Comparison of ENCODE assay signal across 9 cellular contexts in genomic region chr6:169950558-169950957, GRCh38.
DNase-seq lines count a peak whose midpoint lies in the region; FAIRE-seq lines count a peak whose summit lies in the region.
"Had no signal": no experiment of that assay in that cellular context is flagged by ENCODE, and none has a peak within 500 bp of the region (broad histone marks: within the 10 kb centered on the region; RNA-seq: fewer than 3 reads in every experiment).

No MANE protein-coding gene starts in this region.

- H3K9me3 ChIP-seq in small intestine (ENCODE audit: control insufficient read depth, low read depth) = no peaks in the 10 kb centered on the region

- no peak for FAIRE-seq in small intestine (lab: Jason Lieb, UNC)

- no peaks in the 10 kb centered on the region for H3K27me3 ChIP-seq in small intestine (ENCODE audit: control insufficient read depth in 2 of 2, insufficient read depth in 2 of 2, low read length in 2 of 2)

- DNase-seq in activated CD8-positive, alpha-beta memory T cell treated with anti-CD3 and anti-CD28 coated beads for 24 hours = peak; percentile 59
- DNase-seq in activated CD8-positive, alpha-beta memory T cell treated with anti-CD3 and anti-CD28 coated beads, Interleukin-2, amount 50 U/mL, for 4 hours = no peak
- DNase-seq in NCI-H1694 treated with DMSO at 0.1 percent for 48 hours (lab: John Stamatoyannopoulos, UW) (peak; percentile 43), cerebellar cortex (ENCODE audit: low spot score) (peak; percentile 48), small intestine (peak; percentile 43), islet precursor cell (no peak), DMS114 treated with DMSO at 0.1 percent for 48 hours (lab: John Stamatoyannopoulos, UW; ENCODE audit: unreplicated experiment) (no peak), HK-2 (ENCODE audit: unreplicated experiment) (no peak)

- H3K36me3 ChIP-seq in small intestine (ENCODE audit: control insufficient read depth in 2 of 2, insufficient read depth in 2 of 2, low read length in 2 of 2) = no peaks in the 10 kb centered on the region

- H3K4me3 ChIP-seq in small intestine (ENCODE audit: low read depth in 1 of 2, low read length in 2 of 2) = no peak overlapping the region
- H3K4me3 ChIP-seq: SK-N-MC had no signal

- no peaks in the 10 kb centered on the region for H3K4me1 ChIP-seq in small intestine (ENCODE audit: control insufficient read depth in 2 of 2, insufficient read depth in 1 of 2, low read depth in 1 of 2, low read length in 1 of 2)

- no peak overlapping the region for H3K27ac ChIP-seq in small intestine (ENCODE audit: low read depth in 1 of 2, low read length in 1 of 2)
- H3K27ac ChIP-seq: SK-N-MC had no signal

- WGBS in small intestine, 3 donors = 63 to 79% (median 74%) methylated on average over 2 of the region's 2 CpGs

Comparison
In these comparisons a context has a peak if more than half of its experiments do, and no peak if none do; other contexts are left out.
1. DNase-seq: peak in activated CD8-positive, alpha-beta memory T cell treated with anti-CD3 and anti-CD28 coated beads for 24 hours (single experiment), NCI-H1694 treated with DMSO at 0.1 percent for 48 hours (single experiment), cerebellar cortex (single experiment) and small intestine (single experiment); none in activated CD8-positive, alpha-beta memory T cell treated with anti-CD3 and anti-CD28 coated beads, Interleukin-2, amount 50 U/mL, for 4 hours (single experiment), islet precursor cell (single experiment), DMS114 treated with DMSO at 0.1 percent for 48 hours (single experiment) and HK-2 (single experiment).